1 cellular context compared by ENCODE assay signal in the genomic region with DNA sequence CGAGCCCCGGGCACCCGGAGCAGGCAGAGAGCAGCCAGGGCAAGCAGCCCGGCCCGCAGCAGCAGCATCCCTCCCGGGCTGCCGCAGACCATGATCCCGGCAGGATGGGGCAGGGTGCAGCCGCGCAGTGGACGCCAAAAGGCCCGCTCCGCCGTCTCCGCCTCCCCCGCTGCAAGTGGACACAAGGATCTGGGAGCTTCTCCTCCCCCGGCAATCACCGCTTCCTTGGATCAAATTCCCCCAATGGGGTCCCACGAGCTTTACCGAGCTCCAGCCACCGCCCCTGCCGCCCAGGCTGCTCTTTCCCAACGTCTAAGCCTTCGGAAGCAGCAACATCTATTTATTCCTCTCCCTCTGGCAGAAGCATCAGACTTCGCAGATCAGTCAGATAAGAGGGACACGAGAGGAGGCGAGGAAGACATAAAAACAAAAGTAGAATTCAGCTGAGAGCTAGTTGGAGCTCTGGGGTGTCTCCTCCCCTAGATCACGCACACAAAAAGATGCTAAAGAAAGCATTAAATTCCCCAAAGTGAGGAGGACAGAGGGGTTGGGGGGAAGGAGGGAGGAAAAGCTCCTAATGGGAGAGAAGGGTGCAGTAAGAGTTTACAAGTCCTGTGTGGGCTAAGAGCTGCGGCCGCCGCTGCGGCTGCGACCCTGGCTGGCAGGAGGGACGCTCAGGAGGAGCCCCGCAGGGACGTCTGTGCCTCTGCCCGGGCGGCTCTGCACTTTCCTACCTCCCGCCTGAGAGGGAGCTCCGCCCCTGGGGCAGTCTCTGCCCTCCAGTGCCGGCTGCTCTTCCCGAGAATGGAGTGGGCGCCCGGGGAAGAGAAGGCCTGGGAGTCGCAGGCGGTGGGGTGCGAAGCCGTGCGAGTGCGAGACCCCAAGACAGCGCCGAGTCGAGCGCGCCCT.
TF ChIP-seq lines count a peak whose summit lies in the region.

A gene with protein sequence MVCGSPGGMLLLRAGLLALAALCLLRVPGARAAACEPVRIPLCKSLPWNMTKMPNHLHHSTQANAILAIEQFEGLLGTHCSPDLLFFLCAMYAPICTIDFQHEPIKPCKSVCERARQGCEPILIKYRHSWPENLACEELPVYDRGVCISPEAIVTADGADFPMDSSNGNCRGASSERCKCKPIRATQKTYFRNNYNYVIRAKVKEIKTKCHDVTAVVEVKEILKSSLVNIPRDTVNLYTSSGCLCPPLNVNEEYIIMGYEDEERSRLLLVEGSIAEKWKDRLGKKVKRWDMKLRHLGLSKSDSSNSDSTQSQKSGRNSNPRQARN (minus strand): TSS at position 177 of the 909 bp plus-strand sequence. CDS start 85 bp downstream, at position 92.

TF ChIP-seq in GM12878, 131 proteins besides CTCF, POLR2A, EP300 and RAD21:
- TF ChIP-seq, protein P1, sequence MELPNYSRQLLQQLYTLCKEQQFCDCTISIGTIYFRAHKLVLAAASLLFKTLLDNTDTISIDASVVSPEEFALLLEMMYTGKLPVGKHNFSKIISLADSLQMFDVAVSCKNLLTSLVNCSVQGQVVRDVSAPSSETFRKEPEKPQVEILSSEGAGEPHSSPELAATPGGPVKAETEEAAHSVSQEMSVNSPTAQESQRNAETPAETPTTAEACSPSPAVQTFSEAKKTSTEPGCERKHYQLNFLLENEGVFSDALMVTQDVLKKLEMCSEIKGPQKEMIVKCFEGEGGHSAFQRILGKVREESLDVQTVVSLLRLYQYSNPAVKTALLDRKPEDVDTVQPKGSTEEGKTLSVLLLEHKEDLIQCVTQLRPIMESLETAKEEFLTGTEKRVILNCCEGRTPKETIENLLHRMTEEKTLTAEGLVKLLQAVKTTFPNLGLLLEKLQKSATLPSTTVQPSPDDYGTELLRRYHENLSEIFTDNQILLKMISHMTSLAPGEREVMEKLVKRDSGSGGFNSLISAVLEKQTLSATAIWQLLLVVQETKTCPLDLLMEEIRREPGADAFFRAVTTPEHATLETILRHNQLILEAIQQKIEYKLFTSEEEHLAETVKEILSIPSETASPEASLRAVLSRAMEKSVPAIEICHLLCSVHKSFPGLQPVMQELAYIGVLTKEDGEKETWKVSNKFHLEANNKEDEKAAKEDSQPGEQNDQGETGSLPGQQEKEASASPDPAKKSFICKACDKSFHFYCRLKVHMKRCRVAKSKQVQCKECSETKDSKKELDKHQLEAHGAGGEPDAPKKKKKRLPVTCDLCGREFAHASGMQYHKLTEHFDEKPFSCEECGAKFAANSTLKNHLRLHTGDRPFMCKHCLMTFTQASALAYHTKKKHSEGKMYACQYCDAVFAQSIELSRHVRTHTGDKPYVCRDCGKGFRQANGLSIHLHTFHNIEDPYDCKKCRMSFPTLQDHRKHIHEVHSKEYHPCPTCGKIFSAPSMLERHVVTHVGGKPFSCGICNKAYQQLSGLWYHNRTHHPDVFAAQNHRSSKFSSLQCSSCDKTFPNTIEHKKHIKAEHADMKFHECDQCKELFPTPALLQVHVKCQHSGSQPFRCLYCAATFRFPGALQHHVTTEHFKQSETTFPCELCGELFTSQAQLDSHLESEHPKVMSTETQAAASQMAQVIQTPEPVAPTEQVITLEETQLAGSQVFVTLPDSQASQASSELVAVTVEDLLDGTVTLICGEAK (IDR thresholded peaks at IDR 0.05; ENCODE audit: borderline replicate concordance), result no peak
- TF ChIP-seq NR2C2 (IDR thresholded peaks at IDR 0.05; ENCODE audit: borderline replicate concordance, control insufficient read depth, insufficient read length, low read depth) (no peak), SUPT20H (IDR thresholded peaks at IDR 0.05; ENCODE audit: borderline replicate concordance, control insufficient read depth, low read depth, low read length) (no peak), GATAD2B (conservative IDR thresholded peaks at IDR 0.05; ENCODE audit: low read depth) (no peak), NFXL1 (IDR thresholded peaks at IDR 0.05; ENCODE audit: borderline replicate concordance) (no peak), ZSCAN29 (IDR thresholded peaks at IDR 0.05) (no peak), POLR2AphosphoS2 (IDR thresholded peaks at IDR 0.05; ENCODE audit: low read depth, low read length) (no peak), ZNF274 (IDR thresholded peaks at IDR 0.05; ENCODE audit: insufficient read depth, insufficient read length) (no peak), NR2F1 (conservative IDR thresholded peaks at IDR 0.05) (no peak), BHLHE40 (IDR thresholded peaks at IDR 0.05; ENCODE audit: borderline replicate concordance in 1 of 2, low read depth in 2 of 2, low read length in 1 of 2) (no peak), FOXM1 (IDR thresholded peaks at IDR 0.05; ENCODE audit: low read depth, low read length) (no peak), MTA2 (IDR thresholded peaks at IDR 0.05; ENCODE audit: low read depth) (no peak), SIX5 (IDR thresholded peaks at IDR 0.05; ENCODE audit: low read depth, low read length, severe bottlenecking) (no peak), SMARCA5 (IDR thresholded peaks at IDR 0.05) (no peak), ZNF217 (IDR thresholded peaks at IDR 0.05) (no peak), RB1 (IDR thresholded peaks at IDR 0.05; ENCODE audit: borderline replicate concordance) (no peak)
- TF ChIP-seq, protein P2, sequence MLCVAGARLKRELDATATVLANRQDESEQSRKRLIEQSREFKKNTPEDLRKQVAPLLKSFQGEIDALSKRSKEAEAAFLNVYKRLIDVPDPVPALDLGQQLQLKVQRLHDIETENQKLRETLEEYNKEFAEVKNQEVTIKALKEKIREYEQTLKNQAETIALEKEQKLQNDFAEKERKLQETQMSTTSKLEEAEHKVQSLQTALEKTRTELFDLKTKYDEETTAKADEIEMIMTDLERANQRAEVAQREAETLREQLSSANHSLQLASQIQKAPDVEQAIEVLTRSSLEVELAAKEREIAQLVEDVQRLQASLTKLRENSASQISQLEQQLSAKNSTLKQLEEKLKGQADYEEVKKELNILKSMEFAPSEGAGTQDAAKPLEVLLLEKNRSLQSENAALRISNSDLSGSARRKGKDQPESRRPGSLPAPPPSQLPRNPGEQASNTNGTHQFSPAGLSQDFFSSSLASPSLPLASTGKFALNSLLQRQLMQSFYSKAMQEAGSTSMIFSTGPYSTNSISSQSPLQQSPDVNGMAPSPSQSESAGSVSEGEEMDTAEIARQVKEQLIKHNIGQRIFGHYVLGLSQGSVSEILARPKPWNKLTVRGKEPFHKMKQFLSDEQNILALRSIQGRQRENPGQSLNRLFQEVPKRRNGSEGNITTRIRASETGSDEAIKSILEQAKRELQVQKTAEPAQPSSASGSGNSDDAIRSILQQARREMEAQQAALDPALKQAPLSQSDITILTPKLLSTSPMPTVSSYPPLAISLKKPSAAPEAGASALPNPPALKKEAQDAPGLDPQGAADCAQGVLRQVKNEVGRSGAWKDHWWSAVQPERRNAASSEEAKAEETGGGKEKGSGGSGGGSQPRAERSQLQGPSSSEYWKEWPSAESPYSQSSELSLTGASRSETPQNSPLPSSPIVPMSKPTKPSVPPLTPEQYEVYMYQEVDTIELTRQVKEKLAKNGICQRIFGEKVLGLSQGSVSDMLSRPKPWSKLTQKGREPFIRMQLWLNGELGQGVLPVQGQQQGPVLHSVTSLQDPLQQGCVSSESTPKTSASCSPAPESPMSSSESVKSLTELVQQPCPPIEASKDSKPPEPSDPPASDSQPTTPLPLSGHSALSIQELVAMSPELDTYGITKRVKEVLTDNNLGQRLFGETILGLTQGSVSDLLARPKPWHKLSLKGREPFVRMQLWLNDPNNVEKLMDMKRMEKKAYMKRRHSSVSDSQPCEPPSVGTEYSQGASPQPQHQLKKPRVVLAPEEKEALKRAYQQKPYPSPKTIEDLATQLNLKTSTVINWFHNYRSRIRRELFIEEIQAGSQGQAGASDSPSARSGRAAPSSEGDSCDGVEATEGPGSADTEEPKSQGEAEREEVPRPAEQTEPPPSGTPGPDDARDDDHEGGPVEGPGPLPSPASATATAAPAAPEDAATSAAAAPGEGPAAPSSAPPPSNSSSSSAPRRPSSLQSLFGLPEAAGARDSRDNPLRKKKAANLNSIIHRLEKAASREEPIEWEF (IDR thresholded peaks at IDR 0.05; ENCODE audit: insufficient replicate concordance, low read depth, low read length), result no peak
- TF ChIP-seq, protein P3, sequence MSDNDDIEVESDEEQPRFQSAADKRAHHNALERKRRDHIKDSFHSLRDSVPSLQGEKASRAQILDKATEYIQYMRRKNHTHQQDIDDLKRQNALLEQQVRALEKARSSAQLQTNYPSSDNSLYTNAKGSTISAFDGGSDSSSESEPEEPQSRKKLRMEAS (IDR thresholded peaks at IDR 0.05; ENCODE audit: low read depth, low read length), result no peak
- TF ChIP-seq, protein P4, sequence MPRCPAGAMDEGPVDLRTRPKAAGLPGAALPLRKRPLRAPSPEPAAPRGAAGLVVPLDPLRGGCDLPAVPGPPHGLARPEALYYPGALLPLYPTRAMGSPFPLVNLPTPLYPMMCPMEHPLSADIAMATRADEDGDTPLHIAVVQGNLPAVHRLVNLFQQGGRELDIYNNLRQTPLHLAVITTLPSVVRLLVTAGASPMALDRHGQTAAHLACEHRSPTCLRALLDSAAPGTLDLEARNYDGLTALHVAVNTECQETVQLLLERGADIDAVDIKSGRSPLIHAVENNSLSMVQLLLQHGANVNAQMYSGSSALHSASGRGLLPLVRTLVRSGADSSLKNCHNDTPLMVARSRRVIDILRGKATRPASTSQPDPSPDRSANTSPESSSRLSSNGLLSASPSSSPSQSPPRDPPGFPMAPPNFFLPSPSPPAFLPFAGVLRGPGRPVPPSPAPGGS (IDR thresholded peaks at IDR 0.05; ENCODE audit: borderline replicate concordance, insufficient read depth, low read depth, low read length, poor library complexity, severe bottlenecking), result no peak
TF ChIP-seq in GM12878: peak in this region for 0.
